ENCODE assay signal across 17 cellular contexts in genomic region chr7:135919071-135919841, GRCh38. TPM values are rescaled to one million over a fixed set of nuclear protein-coding genes. Genes with fewer than 3 reads are reported as not detected.
DNase-seq lines count a peak whose midpoint lies in the region; ATAC-seq lines count a peak whose summit lies in the region.
"Had no signal": no experiment of that assay in that cellular context is flagged by ENCODE, and none has a peak within 500 bp of the region (broad histone marks: within the 10 kb centered on the region; RNA-seq: fewer than 3 reads in every experiment).

No MANE protein-coding gene starts in this region.

- H3K4me1 ChIP-seq in neuronal stem cell (ENCODE audit: control insufficient read depth in 2 of 2, insufficient read depth in 1 of 2, low read depth in 1 of 2, low read length in 2 of 2), result no peaks in the 10 kb centered on the region

- H3K4me3 ChIP-seq in neuronal stem cell (ENCODE audit: low read length in 2 of 2), result no peak overlapping the region

- H2BK12ac ChIP-seq in neuronal stem cell (ENCODE audit: low read length), result no peak overlapping the region

- no peak overlapping the region for H3K4ac ChIP-seq in neuronal stem cell (ENCODE audit: low read length)

- H3K9me3 ChIP-seq in neuronal stem cell (replicated peaks in 1 of 2; ENCODE audit: control insufficient read depth in 2 of 2, insufficient read depth in 1 of 2, low read depth in 1 of 2, low read length in 2 of 2), result peaks cover 0 to 2% of the 10 kb centered on the region in 2 donors

- H4K8ac ChIP-seq in neuronal stem cell (ENCODE audit: low read depth, low read length), result no peak overlapping the region

- WGBS in neuronal stem cell (ENCODE audit: extremely low coverage in 2 of 2, insufficient read length in 2 of 2, insufficient replicate concordance in 1 of 2), 2 donors, result no CpG with 5 or more reads among the region's 10 CpGs

- no peaks in the 10 kb centered on the region for H3K27me3 ChIP-seq in neuronal stem cell (ENCODE audit: control insufficient read depth in 3 of 3, insufficient read depth in 3 of 3, low read depth in 1 of 3, low read length in 3 of 3)

- no peak overlapping the region for H2BK5ac ChIP-seq in neuronal stem cell (ENCODE audit: low read length)

- no peak overlapping the region for H3K18ac ChIP-seq in neuronal stem cell (ENCODE audit: low read length)

- H3K14ac ChIP-seq in neuronal stem cell (ENCODE audit: low read length), result peak overlapping the region; percentile 67

- H2AK5ac ChIP-seq in neuronal stem cell (ENCODE audit: low read depth, low read length), result peak overlapping the region; percentile 26

- no peak overlapping the region for H4K91ac ChIP-seq in neuronal stem cell (ENCODE audit: low read depth, low read length, poor library complexity)

- H3K4me2 ChIP-seq in neuronal stem cell (ENCODE audit: insufficient read depth, low read length, poor library complexity, severe bottlenecking), result no peak overlapping the region

- no peak overlapping the region for H2BK15ac ChIP-seq in neuronal stem cell (ENCODE audit: low read length)

- no peak overlapping the region for H2AFZ ChIP-seq in neuronal stem cell (ENCODE audit: low read length)

- no peak overlapping the region for H3K9ac ChIP-seq in neuronal stem cell (ENCODE audit: low read depth, low read length, poor library complexity)

- DNase-seq in NCI-H1417 (lab: John Stamatoyannopoulos, UW) (peak; percentile 62 to 81 (median 77)), NCI-H1417 treated with DMSO at 0.1 percent for 48 hours (lab: John Stamatoyannopoulos, UW) (no peak), NCI-H187 treated with DMSO at 0.1 percent for 48 hours (lab: John Stamatoyannopoulos, UW) (peak; percentile 62), NCI-H774 (lab: John Stamatoyannopoulos, UW) (peak; percentile 27), neuronal stem cell (ENCODE audit: low spot score) (no peak), NCI-H1436 (lab: John Stamatoyannopoulos, UW) (no peak), NCI-H1436 treated with DMSO at 0.1 percent for 48 hours (lab: John Stamatoyannopoulos, UW) (no peak)
- DNase-seq: C1 segment of cervical spinal cord, COR-L47, DND-41, KG1, NCI-H1105 treated with DMSO at 0.1 percent for 48 hours, NCI-H526 treated with DMSO at 0.1 percent for 48 hours, Right ventricle myocardium superior, T-helper 2 cell had no signal

- H3K36me3 ChIP-seq in neuronal stem cell (replicated peaks in 1 of 2; ENCODE audit: control insufficient read depth in 2 of 2, insufficient read depth in 2 of 2, low read length in 2 of 2), result no peaks in the 10 kb centered on the region

- H3K23ac ChIP-seq in neuronal stem cell (ENCODE audit: low read depth, low read length, poor library complexity), result no peak overlapping the region

- H3K79me1 ChIP-seq in neuronal stem cell (ENCODE audit: low read depth, low read length), result no peaks in the 10 kb centered on the region

- no peak overlapping the region for H3K27ac ChIP-seq in neuronal stem cell (replicated peaks; ENCODE audit: low read length)

- ATAC-seq in HG02884 (IDR thresholded peaks at IDR 0.05; ENCODE audit: unreplicated experiment), result no peak
- ATAC-seq: Panc1 had no signal

- H2BK120ac ChIP-seq in neuronal stem cell (ENCODE audit: low read depth, low read length), result no peak overlapping the region

RNA-seq across cellular contexts. Expression of gene MTPN, which starts 57.9 kb away (rescaled TPM):
- polyA plus RNA-seq in neuronal stem cell (2013, experiment 1 of 2), result 128 TPM
- polyA plus RNA-seq in neuronal stem cell (2013, experiment 2 of 2), result 133 TPM

Comparison
In these comparisons a context has a peak if more than half of its experiments do, and no peak if none do; other contexts are left out.
1. DNase-seq: peak in NCI-H1417 (3 of 3), NCI-H187 treated with DMSO at 0.1 percent for 48 hours (single experiment) and NCI-H774 (single experiment); none in NCI-H1417 treated with DMSO at 0.1 percent for 48 hours (single experiment), neuronal stem cell (single experiment), NCI-H1436 (single experiment) and NCI-H1436 treated with DMSO at 0.1 percent for 48 hours (single experiment).